2 cellular contexts compared by ENCODE assay signal in the genomic region with DNA sequence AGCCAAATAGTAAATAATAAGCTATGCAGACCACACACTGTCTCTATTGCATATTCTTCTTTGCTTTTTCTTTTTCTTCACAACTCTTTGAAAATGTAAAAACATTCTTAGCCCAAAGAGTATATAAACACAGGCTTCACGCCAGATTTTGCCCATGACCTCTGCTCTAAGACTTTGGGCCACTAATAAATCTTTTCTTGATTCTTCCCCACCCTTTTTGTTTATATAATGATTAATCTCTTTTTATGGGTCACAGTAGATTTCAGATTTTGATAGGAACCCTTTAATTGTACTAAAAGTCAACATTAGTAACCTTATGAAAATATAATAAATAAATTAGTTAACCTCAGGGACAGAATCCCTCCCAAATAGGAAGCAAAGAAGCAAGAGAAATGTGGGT.
A peak's percentile ranks its signal among the peaks of the same experiment; 100 is the strongest.
TF ChIP-seq lines count a peak whose summit lies in the region.

No MANE protein-coding gene starts in this region.

TF ChIP-seq in HEK293, 187 proteins besides CTCF, POLR2A, EP300 and RAD21 (continued from another document):
- no peak for TF ChIP-seq ZNF544 (tag by site-specific recombination; IDR thresholded peaks at IDR 0.05)
- TF ChIP-seq FEZF1 (tag by site-specific recombination; IDR thresholded peaks at IDR 0.05), result peak; percentile 26; the same call in 1 of the 2 replicates
- TF ChIP-seq, protein P1, sequence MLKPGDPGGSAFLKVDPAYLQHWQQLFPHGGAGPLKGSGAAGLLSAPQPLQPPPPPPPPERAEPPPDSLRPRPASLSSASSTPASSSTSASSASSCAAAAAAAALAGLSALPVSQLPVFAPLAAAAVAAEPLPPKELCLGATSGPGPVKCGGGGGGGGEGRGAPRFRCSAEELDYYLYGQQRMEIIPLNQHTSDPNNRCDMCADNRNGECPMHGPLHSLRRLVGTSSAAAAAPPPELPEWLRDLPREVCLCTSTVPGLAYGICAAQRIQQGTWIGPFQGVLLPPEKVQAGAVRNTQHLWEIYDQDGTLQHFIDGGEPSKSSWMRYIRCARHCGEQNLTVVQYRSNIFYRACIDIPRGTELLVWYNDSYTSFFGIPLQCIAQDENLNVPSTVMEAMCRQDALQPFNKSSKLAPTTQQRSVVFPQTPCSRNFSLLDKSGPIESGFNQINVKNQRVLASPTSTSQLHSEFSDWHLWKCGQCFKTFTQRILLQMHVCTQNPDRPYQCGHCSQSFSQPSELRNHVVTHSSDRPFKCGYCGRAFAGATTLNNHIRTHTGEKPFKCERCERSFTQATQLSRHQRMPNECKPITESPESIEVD (tag by site-specific recombination; IDR thresholded peaks at IDR 0.05), result 0 out of 2 replicates have a peak, but pooled peaks have one; percentile 17
- TF ChIP-seq, protein P2, sequence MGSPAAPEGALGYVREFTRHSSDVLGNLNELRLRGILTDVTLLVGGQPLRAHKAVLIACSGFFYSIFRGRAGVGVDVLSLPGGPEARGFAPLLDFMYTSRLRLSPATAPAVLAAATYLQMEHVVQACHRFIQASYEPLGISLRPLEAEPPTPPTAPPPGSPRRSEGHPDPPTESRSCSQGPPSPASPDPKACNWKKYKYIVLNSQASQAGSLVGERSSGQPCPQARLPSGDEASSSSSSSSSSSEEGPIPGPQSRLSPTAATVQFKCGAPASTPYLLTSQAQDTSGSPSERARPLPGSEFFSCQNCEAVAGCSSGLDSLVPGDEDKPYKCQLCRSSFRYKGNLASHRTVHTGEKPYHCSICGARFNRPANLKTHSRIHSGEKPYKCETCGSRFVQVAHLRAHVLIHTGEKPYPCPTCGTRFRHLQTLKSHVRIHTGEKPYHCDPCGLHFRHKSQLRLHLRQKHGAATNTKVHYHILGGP (tag by site-specific recombination; IDR thresholded peaks at IDR 0.05), result 0 out of 2 replicates have a peak, but pooled peaks have one; percentile 26
- TF ChIP-seq ZNF501 (tag by site-specific recombination; IDR thresholded peaks at IDR 0.05), result no peak
TF ChIP-seq in HEK293: peak in this region for 4.

TF ChIP-seq in endothelial cell of umbilical vein, 7 proteins besides CTCF, POLR2A, EP300 and RAD21:
- TF ChIP-seq JUN (IDR thresholded peaks at IDR 0.05; ENCODE audit: borderline replicate concordance, insufficient read depth, insufficient read length, low read depth) (no peak), EZH2 (IDR thresholded peaks at IDR 0.05; ENCODE audit: borderline replicate concordance, low read depth, low read length, severe bottlenecking) (no peak), FOS (IDR thresholded peaks at IDR 0.05; ENCODE audit: borderline replicate concordance, insufficient read depth, low read length) (no peak), POLR2AphosphoS5 (IDR thresholded peaks at IDR 0.05; ENCODE audit: insufficient read depth, low read depth, low read length) (no peak), GATA2 (IDR thresholded peaks at IDR 0.05; ENCODE audit: insufficient read depth, insufficient read length, low read depth, low read length) (no peak), MYC (IDR thresholded peaks at IDR 0.05; ENCODE audit: low read depth, low read length) (no peak)
- TF ChIP-seq, protein P3, sequence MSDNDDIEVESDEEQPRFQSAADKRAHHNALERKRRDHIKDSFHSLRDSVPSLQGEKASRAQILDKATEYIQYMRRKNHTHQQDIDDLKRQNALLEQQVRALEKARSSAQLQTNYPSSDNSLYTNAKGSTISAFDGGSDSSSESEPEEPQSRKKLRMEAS (IDR thresholded peaks at IDR 0.05; ENCODE audit: insufficient read depth, insufficient read length), result no peak
